Comparison of ENCODE assay signal across 8 cellular contexts in the genomic region with DNA sequence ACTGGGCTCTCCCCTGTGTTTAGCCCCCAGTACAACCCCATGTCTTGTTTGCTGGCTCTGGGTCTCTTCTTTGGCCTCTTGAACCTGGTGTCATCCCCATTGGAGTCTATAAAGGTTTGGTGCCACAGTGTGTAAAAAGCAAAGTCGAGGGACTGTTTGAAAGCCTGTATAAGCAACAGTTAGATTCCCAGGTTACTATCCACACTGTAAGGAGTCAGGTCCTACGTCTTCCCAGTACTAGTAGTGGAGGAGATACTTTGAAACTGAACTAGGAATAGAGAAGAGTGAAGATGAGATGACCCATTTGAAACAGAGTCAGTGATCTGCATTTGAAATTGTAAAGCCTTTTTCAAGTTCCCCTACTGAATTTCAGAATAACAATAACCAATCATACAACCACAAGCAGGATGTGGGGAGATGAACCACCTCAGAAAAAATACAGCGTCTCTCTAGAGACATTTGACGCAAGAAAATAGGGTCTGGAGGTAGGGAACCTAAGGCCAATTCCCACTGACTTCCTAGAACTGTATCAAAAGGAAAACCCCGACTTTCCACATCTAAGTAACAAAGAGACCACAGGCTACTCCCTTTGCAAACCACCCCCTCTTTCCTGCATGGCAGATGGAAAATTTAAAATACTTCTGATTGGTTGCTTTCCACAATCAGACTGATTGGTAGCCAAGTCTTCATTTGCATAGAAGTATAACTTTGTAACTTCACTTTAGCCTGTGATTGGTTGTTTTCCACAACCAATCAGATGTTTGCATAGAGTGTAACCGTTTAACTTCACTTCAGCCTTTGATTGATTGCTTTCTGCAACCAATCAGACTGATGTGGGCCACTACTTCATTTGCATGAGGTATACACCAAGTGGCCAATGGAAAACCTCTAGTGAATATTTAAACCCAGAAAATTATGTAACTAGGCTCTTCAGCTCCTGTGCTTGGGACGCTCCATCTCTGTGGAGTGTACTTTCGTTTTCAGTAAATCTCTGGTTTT. TPM values are rescaled to one million over a fixed set of nuclear protein-coding genes. Genes with fewer than 3 reads are reported as not detected.
DNase-seq lines count a peak whose midpoint lies in the region; ATAC-seq and TF ChIP-seq lines count a peak whose summit lies in the region.

No MANE protein-coding gene starts in this region.

- no peak overlapping the region for H3K9ac ChIP-seq in DND-41 (ENCODE audit: low read depth, low read length)

- peaks cover 22% of the 10 kb centered on the region for H3K4me1 ChIP-seq in DND-41 (ENCODE audit: insufficient read depth, low read length)

- H3K27ac ChIP-seq in DND-41 (ENCODE audit: low read length) = peak overlapping the region; percentile 46

- H4K20me1 ChIP-seq in DND-41 (ENCODE audit: insufficient read depth, low read length) = no peaks in the 10 kb centered on the region; the same call in 1 of the 2 replicates

- DNase-seq in DND-41 (peak; percentile 62), NAMALWA (ENCODE audit: low spot score) (peak; percentile 6), left colon (no peak), HuH-7 (ENCODE audit: low spot score) (no peak), RPMI8226 (no peak)
- DNase-seq in activated T-helper 2 cell treated with anti-CD3 and anti-CD28 coated beads, Interferon-gamma antibody, Interleukin-2, Interleukin-4, amounts not matched to agents 10 μg/mL and 5 μg/mL and 100 μg/mL, durations not matched to agents 14 hours and 24 hours and 36 hours (ENCODE audit: low spot score) = peak; percentile 12
- peak in 7 of 10 donors; percentile 53 to 93 (median 70) for DNase-seq in naive thymus-derived CD8-positive, alpha-beta T cell

- H3K9me3 ChIP-seq in DND-41 (ENCODE audit: insufficient read depth, low read length, severe bottlenecking) = no peaks in the 10 kb centered on the region

- intact Hi-C loops in activated T-helper 2 cell treated with anti-CD3 and anti-CD28 coated beads, Interferon-gamma antibody, Interleukin-2, Interleukin-4, amounts not matched to agents 10 μg/mL and 5 μg/mL and 100 μg/mL, durations not matched to agents 14 hours and 24 hours and 36 hours (cut with micrococcal nuclease) = loop anchor here (1.0 to 2.0 kb wide), 3 partner anchors 50 to 202 kb away; partner anchors contain the start of gene NEDD4
- intact Hi-C loops in left colon (cut with DNase I, micrococcal nuclease) = no loop called here

- peaks cover 4% of the 10 kb centered on the region for H3K27me3 Mint-ChIP-seq in activated T-helper 2 cell treated with anti-CD3 and anti-CD28 coated beads, Interferon-gamma antibody, Interleukin-2, Interleukin-4, amounts not matched to agents 10 μg/mL and 5 μg/mL and 100 μg/mL, durations not matched to agents 14 hours and 24 hours and 36 hours (ENCODE audit: low read depth)
- H3K27me3 Mint-ChIP-seq in naive thymus-derived CD8-positive, alpha-beta T cell = no peaks in the 10 kb centered on the region

- peak overlapping the region; percentile 80 for H3K27ac Mint-ChIP-seq in activated T-helper 2 cell treated with anti-CD3 and anti-CD28 coated beads, Interferon-gamma antibody, Interleukin-2, Interleukin-4, amounts not matched to agents 10 μg/mL and 5 μg/mL and 100 μg/mL, durations not matched to agents 14 hours and 24 hours and 36 hours
- H3K27ac Mint-ChIP-seq in naive thymus-derived CD8-positive, alpha-beta T cell = peak overlapping the region; percentile 89 to 97 (median 92)

- peak overlapping the region; percentile 36 for H3K4me2 ChIP-seq in DND-41 (ENCODE audit: insufficient read depth, low read length)

- peaks cover 18% of the 10 kb centered on the region for H3K36me3 Mint-ChIP-seq in activated T-helper 2 cell treated with anti-CD3 and anti-CD28 coated beads, Interferon-gamma antibody, Interleukin-2, Interleukin-4, amounts not matched to agents 10 μg/mL and 5 μg/mL and 100 μg/mL, durations not matched to agents 14 hours and 24 hours and 36 hours (ENCODE audit: low read depth)
- H3K36me3 Mint-ChIP-seq in naive thymus-derived CD8-positive, alpha-beta T cell = peaks cover 0 to 6% (median 6%) of the 10 kb centered on the region in 3 donors

- no peak for TF ChIP-seq CTCF in DND-41 (IDR thresholded peaks at IDR 0.05; ENCODE audit: borderline replicate concordance, extremely low read depth, low read length, poor library complexity, severe bottlenecking)

- H3K4me3 ChIP-seq in DND-41 (ENCODE audit: low read depth in 1 of 2, low read length in 2 of 2) = peak overlapping the region in 1 of 2 experiments; percentile 1; a peak in 2 of 4 replicates

- H3K4me1 Mint-ChIP-seq in activated T-helper 2 cell treated with anti-CD3 and anti-CD28 coated beads, Interferon-gamma antibody, Interleukin-2, Interleukin-4, amounts not matched to agents 10 μg/mL and 5 μg/mL and 100 μg/mL, durations not matched to agents 14 hours and 24 hours and 36 hours (ENCODE audit: low read depth) = peaks cover 32% of the 10 kb centered on the region
- peaks cover 14 to 40% (median 36%) of the 10 kb centered on the region in 4 donors for H3K4me1 Mint-ChIP-seq in naive thymus-derived CD8-positive, alpha-beta T cell

- H3K36me3 ChIP-seq in DND-41 (ENCODE audit: insufficient read depth, low read length) = no peaks in the 10 kb centered on the region

- peak; percentile 91 for ATAC-seq in DND-41 (ENCODE audit: insufficient read depth, low read depth)
- ATAC-seq in naive thymus-derived CD8-positive, alpha-beta T cell = peak; percentile 91
- no peak for ATAC-seq in GM18909 (IDR thresholded peaks at IDR 0.05; ENCODE audit: poor library complexity, unreplicated experiment)
- no peak for ATAC-seq in left colon

- H3K4me3 Mint-ChIP-seq in activated T-helper 2 cell treated with anti-CD3 and anti-CD28 coated beads, Interferon-gamma antibody, Interleukin-2, Interleukin-4, amounts not matched to agents 10 μg/mL and 5 μg/mL and 100 μg/mL, durations not matched to agents 14 hours and 24 hours and 36 hours (ENCODE audit: low read depth) = peak overlapping the region; percentile 35
- peak overlapping the region; percentile 40 to 84 (median 70) for H3K4me3 Mint-ChIP-seq in naive thymus-derived CD8-positive, alpha-beta T cell

- peaks cover 36% of the 10 kb centered on the region for H3K9me3 Mint-ChIP-seq in activated T-helper 2 cell treated with anti-CD3 and anti-CD28 coated beads, Interferon-gamma antibody, Interleukin-2, Interleukin-4, amounts not matched to agents 10 μg/mL and 5 μg/mL and 100 μg/mL, durations not matched to agents 14 hours and 24 hours and 36 hours
- H3K9me3 Mint-ChIP-seq in naive thymus-derived CD8-positive, alpha-beta T cell = peaks cover 0 to 9% (median 0%) of the 10 kb centered on the region in 9 donors

- no peaks in the 10 kb centered on the region for H3K27me3 ChIP-seq in DND-41 (ENCODE audit: insufficient read depth, low read length, poor library complexity)

- H3K79me2 ChIP-seq in DND-41 (ENCODE audit: insufficient read depth, low read length) = no peaks in the 10 kb centered on the region

- POLR2A ChIA-PET in naive thymus-derived CD8-positive, alpha-beta T cell (lab: Charles Lee) = interaction anchor here (0.7 to 0.9 kb wide), 2 partner anchors 55 to 202 kb away, joined by 3 to 4 read pairs; no protein-coding TSS in a partner anchor

- H2AFZ ChIP-seq in DND-41 (ENCODE audit: low read depth, low read length) = no peak overlapping the region

RNA-seq across cellular contexts. Expression of gene NEDD4, which starts 49.9 kb away (rescaled TPM):
- 10.2 and 13.9 TPM in 2 replicates for total RNA-seq in activated T-helper 2 cell treated with anti-CD3 and anti-CD28 coated beads, Interferon-gamma antibody, Interleukin-2, Interleukin-4, amounts not matched to agents 10 μg/mL and 5 μg/mL and 100 μg/mL, durations not matched to agents 14 hours and 24 hours and 36 hours
- 1 to 10 TPM; 3.2 to 4.1 TPM for total RNA-seq in naive thymus-derived CD8-positive, alpha-beta T cell
- 1 to 10 TPM; 2.3 to 4.6 (median 3.7) TPM for polyA plus RNA-seq in naive thymus-derived CD8-positive, alpha-beta T cell
- 10 to 100 TPM; 10.4 to 13.4 TPM for total RNA-seq in left colon

Comparison
In these comparisons a context has a peak if more than half of its experiments do, and no peak if none do; other contexts are left out.
1. ATAC-seq: peak in DND-41 (single experiment) and naive thymus-derived CD8-positive, alpha-beta T cell (2 of 2); none in GM18909 (single experiment) and left colon (single experiment).
2. DNase-seq: peak in DND-41 (single experiment), NAMALWA (single experiment), activated T-helper 2 cell treated with anti-CD3 and anti-CD28 coated beads, Interferon-gamma antibody, Interleukin-2, Interleukin-4, amounts not matched to agents 10 μg/mL and 5 μg/mL and 100 μg/mL, durations not matched to agents 14 hours and 24 hours and 36 hours (single experiment) and naive thymus-derived CD8-positive, alpha-beta T cell (7 of 10); none in left colon (0 of 2), HuH-7 (single experiment) and RPMI8226 (single experiment).